In genomic region chr6:91291071-91291470, GRCh38 we compare ENCODE assay signal across 23 cellular contexts.
"Had no signal": no experiment of that assay in that cellular context is flagged by ENCODE, and none has a peak within 500 bp of the region (broad histone marks: within the 10 kb centered on the region; RNA-seq: fewer than 3 reads in every experiment).

No MANE protein-coding gene starts in this region.

- H3K27me3 ChIP-seq: cardiac muscle cell, esophagus muscularis mucosa, left lung, right atrium auricular region, suprapubic skin, transverse colon, uterus had no signal

- H3K36me3 ChIP-seq: cardiac muscle cell, esophagus muscularis mucosa, left lung, right atrium auricular region, suprapubic skin, transverse colon, uterus had no signal

- H3K4me3 ChIP-seq: cardiac muscle cell, esophagus muscularis mucosa, left lung, right atrium auricular region, smooth muscle cell, suprapubic skin, transverse colon, uterus had no signal

- H3K9me3 ChIP-seq: esophagus muscularis mucosa, left lung, right atrium auricular region, suprapubic skin, transverse colon, uterus had no signal

- ATAC-seq: activated CD8-positive, alpha-beta T cell treated with anti-CD3 and anti-CD28 coated beads for 36 hours; left lung; stimulated activated naive CD8-positive, alpha-beta T cell treated with anti-CD3 and anti-CD28 coated beads, Interleukin-15, amount 100 ng/mL, for 72 hours; T-cell had no signal

- DNase-seq: activated CD8-positive, alpha-beta T cell treated with anti-CD3 and anti-CD28 coated beads for 36 hours; activated effector memory CD4-positive, alpha-beta T cell treated with Interleukin-2 at 50 U/mL for 16 hours; activated naive CD4-positive, alpha-beta T cell treated with anti-CD3 and anti-CD28 coated beads, Interleukin-2, amount 10 ng/mL, durations not matched to agents 7 days and 5 days; activated T-cell treated with anti-CD3 and anti-CD28 coated beads, Interleukin-2, amount 50 U/mL, for 24 hours; aorta; dermis blood vessel endothelial cell; effector memory CD4-positive, alpha-beta T cell; glutamatergic neuron; hippocampal formation; islet precursor cell; left lung; naive B cell; stimulated activated CD4-positive, alpha-beta T cell treated with anti-CD3 and anti-CD28 coated beads, Interleukin-4, amount 100 ng/mL, for 1 hour; stimulated activated naive CD8-positive, alpha-beta T cell treated with anti-CD3 and anti-CD28 coated beads, Interleukin-15, amount 100 ng/mL, for 72 hours; T-cell; T-helper 9 cell; transverse colon; uterus had no signal

- H3K4me2 ChIP-seq: smooth muscle cell had no signal

- H3K27ac ChIP-seq: cardiac muscle cell, esophagus muscularis mucosa, left lung, right atrium auricular region, suprapubic skin had no signal

- H3K4me1 ChIP-seq: esophagus muscularis mucosa, left lung, right atrium auricular region, suprapubic skin, transverse colon, uterus had no signal
